ENCODE assay signal across 13 cellular contexts in genomic region chr2:170498559-170498958, GRCh38.
"Had no signal": no experiment of that assay in that cellular context is flagged by ENCODE, and none has a peak within 500 bp of the region (broad histone marks: within the 10 kb centered on the region; RNA-seq: fewer than 3 reads in every experiment).

No MANE protein-coding gene starts in this region.

- H3K4me1 Mint-ChIP-seq: naive B cell; stimulated activated naive CD8-positive, alpha-beta T cell treated with anti-CD3 and anti-CD28 coated beads, Interleukin-15, amount 100 ng/mL, for 72 hours had no signal

- H3K9me3 Mint-ChIP-seq: activated CD4-positive, alpha-beta memory T cell treated with anti-CD3 and anti-CD28 coated beads, Interleukin-2, amount 10 ng/mL, durations not matched to agents 7 days and 5 days; activated T-cell treated with anti-CD3 and anti-CD28 coated beads, Interleukin-2, amount 50 U/mL, for 72 hours; stimulated activated naive CD8-positive, alpha-beta T cell treated with anti-CD3 and anti-CD28 coated beads, Interleukin-15, amount 100 ng/mL, for 72 hours had no signal

- H3K27me3 ChIP-seq: testis had no signal

- H3K27ac ChIP-seq: lower lobe of right lung, neutrophil, testis had no signal

- H3K36me3 Mint-ChIP-seq: naive B cell had no signal

- H3K4me3 Mint-ChIP-seq: activated CD4-positive, alpha-beta memory T cell treated with anti-CD3 and anti-CD28 coated beads, Interleukin-2, amount 10 ng/mL, durations not matched to agents 7 days and 5 days; activated T-cell treated with anti-CD3 and anti-CD28 coated beads, Interleukin-2, amount 50 U/mL, for 72 hours; naive B cell; stimulated activated naive CD8-positive, alpha-beta T cell treated with anti-CD3 and anti-CD28 coated beads, Interleukin-15, amount 100 ng/mL, for 72 hours had no signal

- H3K4me1 ChIP-seq: lower lobe of right lung, testis had no signal

- DNase-seq: activated CD4-positive, alpha-beta memory T cell treated with anti-CD3 and anti-CD28 coated beads, Interleukin-2, amount 10 ng/mL, durations not matched to agents 7 days and 5 days; activated CD4-positive, alpha-beta T cell treated with anti-CD3 and anti-CD28 coated beads for 1 hour; activated CD8-positive, alpha-beta memory T cell treated with anti-CD3 and anti-CD28 coated beads, Interleukin-2, amount 50 U/mL, for 4 hours; activated T-cell treated with anti-CD3 and anti-CD28 coated beads, Interleukin-2, amount 50 U/mL, for 72 hours; aorta; lower lobe of right lung; naive B cell; posterior cingulate gyrus; stimulated activated CD4-positive, alpha-beta T cell treated with anti-CD3 and anti-CD28 coated beads, Interleukin-4, amount 100 ng/mL, for 4 hours; stimulated activated naive CD8-positive, alpha-beta T cell treated with anti-CD3 and anti-CD28 coated beads, Interleukin-15, amount 100 ng/mL, for 72 hours; testis had no signal

- H3K27ac Mint-ChIP-seq: activated CD4-positive, alpha-beta memory T cell treated with anti-CD3 and anti-CD28 coated beads, Interleukin-2, amount 10 ng/mL, durations not matched to agents 7 days and 5 days; activated T-cell treated with anti-CD3 and anti-CD28 coated beads, Interleukin-2, amount 50 U/mL, for 72 hours; naive B cell; stimulated activated naive CD8-positive, alpha-beta T cell treated with anti-CD3 and anti-CD28 coated beads, Interleukin-15, amount 100 ng/mL, for 72 hours had no signal

- H3K9me3 ChIP-seq: lower lobe of right lung, neutrophil, testis had no signal

- H3K4me3 ChIP-seq: lower lobe of right lung, testis had no signal

- FAIRE-seq: bronchial epithelial cell had no signal

- H3K36me3 ChIP-seq: lower lobe of right lung, neutrophil had no signal

- ATAC-seq: activated T-cell treated with anti-CD3 and anti-CD28 coated beads, Interleukin-2, amount 50 U/mL, for 72 hours; lower lobe of right lung; stimulated activated naive CD8-positive, alpha-beta T cell treated with anti-CD3 and anti-CD28 coated beads, Interleukin-15, amount 100 ng/mL, for 72 hours had no signal
